ENCODE assay signal across 2 cellular contexts in the genomic region with DNA sequence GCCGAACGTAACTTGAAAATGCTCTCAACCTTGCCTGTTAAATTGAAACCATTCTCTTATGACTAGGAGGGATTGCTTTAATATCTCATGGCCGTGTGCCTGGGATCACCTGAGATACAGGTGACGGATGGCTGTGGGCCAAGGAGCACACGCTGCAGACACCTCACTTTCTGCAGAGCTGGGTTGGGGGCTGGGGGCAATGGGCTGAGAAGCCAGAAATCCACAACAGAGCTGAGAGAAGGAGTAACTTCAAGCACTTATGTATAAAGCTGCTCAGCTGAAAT.
TF ChIP-seq lines count a peak whose summit lies in the region.

No MANE protein-coding gene starts in this region.

TF ChIP-seq in H1, 55 proteins besides CTCF, POLR2A, EP300 and RAD21:
- peak; percentile 23; the same call in 1 of the 2 replicates for TF ChIP-seq POLR2AphosphoS5 (IDR thresholded peaks at IDR 0.05; ENCODE audit: low read depth, low read length)
- no peak for TF ChIP-seq SAP30 (IDR thresholded peaks at IDR 0.05; ENCODE audit: insufficient read depth, insufficient replicate concordance, low read length)
- TF ChIP-seq NANOG (IDR thresholded peaks at IDR 0.05; ENCODE audit: insufficient read depth, low read depth, low read length, poor library complexity, severe bottlenecking) = no peak

TF ChIP-seq in HEK293T, 16 proteins besides CTCF, POLR2A, EP300 and RAD21 (continued from another document):
- TF ChIP-seq TARDBP (IDR thresholded peaks at IDR 0.05) = no peak
TF ChIP-seq in HEK293T: peak in this region for 0.
